8 cellular contexts compared by ENCODE assay signal in the genomic region with DNA sequence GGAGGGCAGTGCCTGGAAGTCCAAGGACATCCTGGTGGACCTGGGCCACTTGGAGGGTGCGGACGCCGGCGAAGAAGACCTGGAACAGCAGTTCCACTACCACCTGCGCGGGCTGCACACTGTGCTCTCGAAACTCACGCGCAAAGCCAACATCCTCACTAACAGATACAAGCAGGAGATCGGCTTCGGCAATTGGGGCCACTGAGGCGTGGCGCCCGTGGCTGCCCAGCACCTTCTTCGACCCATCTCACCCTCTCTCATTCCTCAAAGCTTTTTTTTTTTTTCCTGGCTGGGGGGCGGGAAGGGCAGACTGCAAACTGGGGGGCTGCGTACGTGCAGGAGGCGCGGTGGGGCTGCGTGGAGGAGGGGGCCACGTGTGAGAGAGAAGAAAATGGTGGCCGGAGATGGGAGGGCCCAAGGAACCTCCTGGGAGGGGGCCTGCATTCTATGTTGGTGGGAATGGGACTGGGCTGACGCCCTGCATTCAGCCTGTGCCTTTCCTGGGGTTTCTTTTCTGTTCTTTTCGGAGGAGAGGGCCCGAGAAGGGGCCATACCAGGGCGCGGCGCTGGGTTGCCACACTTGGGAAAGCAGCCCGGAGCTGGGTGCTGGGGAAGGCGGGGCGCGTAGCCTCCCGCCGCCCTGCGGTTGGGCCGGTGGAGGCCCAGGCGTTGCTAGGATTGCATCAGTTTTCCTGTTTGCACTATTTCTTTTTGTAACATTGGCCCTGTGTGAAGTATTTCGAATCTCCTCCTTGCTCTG. TPM values are rescaled to one million over a fixed set of nuclear protein-coding genes. Genes with fewer than 3 reads are reported as not detected.
DNase-seq lines count a peak whose midpoint lies in the region; ATAC-seq and TF ChIP-seq lines count a peak whose summit lies in the region.

No MANE protein-coding gene starts in this region.

- TF ChIP-seq CTCF in HFFc6 (IDR thresholded peaks at IDR 0.05) (no peak), endothelial cell (IDR thresholded peaks at IDR 0.05; ENCODE audit: unreplicated experiment) (no peak)

- no peaks in the 10 kb centered on the region for H3K9me3 ChIP-seq in CD8-positive, alpha-beta memory T cell (ENCODE audit: low read length)
- H3K9me3 ChIP-seq in mononuclear cell (ENCODE audit: low read depth, low read length) = no peaks in the 10 kb centered on the region

- peaks cover 0 to 9% of the 10 kb centered on the region in 2 donors for H3K27me3 Mint-ChIP-seq in CD8-positive, alpha-beta memory T cell
- H3K27me3 Mint-ChIP-seq in HFFc6 (ENCODE audit: insufficient read depth) (no peaks in the 10 kb centered on the region; the same call in 1 of the 2 replicates), endothelial cell (ENCODE audit: unreplicated experiment) (peaks cover 4% of the 10 kb centered on the region)
- H3K27me3 Mint-ChIP-seq in stimulated activated naive B cell treated with anti-CD40 and anti-IgM and Interleukin-4, amounts not matched to agents 10 μg/mL and 1 μg/mL and 100 μg/mL, for 72 hours = no peaks in the 10 kb centered on the region

- H3K4me1 Mint-ChIP-seq in CD8-positive, alpha-beta memory T cell = peaks cover 39 to 56% (median 44%) of the 10 kb centered on the region in 3 donors
- H3K4me1 Mint-ChIP-seq in HFFc6 (ENCODE audit: low read depth) (peaks cover 37% of the 10 kb centered on the region), endothelial cell (ENCODE audit: unreplicated experiment) (peaks cover 11% of the 10 kb centered on the region)
- H3K4me1 Mint-ChIP-seq in stimulated activated naive B cell treated with anti-CD40 and anti-IgM and Interleukin-4, amounts not matched to agents 10 μg/mL and 1 μg/mL and 100 μg/mL, for 72 hours = peaks cover 2 to 34% of the 10 kb centered on the region in 2 donors

- H3K4me1 ChIP-seq in CD8-positive, alpha-beta memory T cell (ENCODE audit: insufficient read depth, low read length) = peaks cover 28% of the 10 kb centered on the region
- peaks cover 40% of the 10 kb centered on the region for H3K4me1 ChIP-seq in mononuclear cell (ENCODE audit: insufficient read depth, low read length)

- no peaks in the 10 kb centered on the region for H3K9me3 Mint-ChIP-seq in CD8-positive, alpha-beta memory T cell
- H3K9me3 Mint-ChIP-seq in HFFc6 (no peaks in the 10 kb centered on the region), endothelial cell (ENCODE audit: unreplicated experiment) (no peaks in the 10 kb centered on the region)
- H3K9me3 Mint-ChIP-seq in stimulated activated naive B cell treated with anti-CD40 and anti-IgM and Interleukin-4, amounts not matched to agents 10 μg/mL and 1 μg/mL and 100 μg/mL, for 72 hours = no peaks in the 10 kb centered on the region

- H3K27ac ChIP-seq in CD8-positive, alpha-beta memory T cell (ENCODE audit: low read depth, low read length) = peak overlapping the region; percentile 79

- H3K4me3 ChIP-seq in CD8-positive, alpha-beta memory T cell (ENCODE audit: low read length) = peak overlapping the region; percentile 67
- H3K4me3 ChIP-seq in mononuclear cell (ENCODE audit: low read length) = peak overlapping the region; percentile 65

- POLR2A ChIA-PET in CD8-positive, alpha-beta memory T cell (lab: Charles Lee) = interaction anchor here (0.6 to 2.4 kb wide), 4 partner anchors 11 to 180 kb away, joined by 3 to 9 read pairs (median 4); no protein-coding TSS in a partner anchor

- ATAC-seq in stimulated activated naive B cell treated with anti-CD40 and anti-IgM and Interleukin-4, amounts not matched to agents 10 μg/mL and 1 μg/mL and 100 μg/mL, for 72 hours (replicated peaks) = peak; percentile 19 to 26
- ATAC-seq in HG02938 (IDR thresholded peaks at IDR 0.05; ENCODE audit: unreplicated experiment) = no peak

- peak overlapping the region; percentile 86 to 98 (median 94) for H3K27ac Mint-ChIP-seq in CD8-positive, alpha-beta memory T cell
- H3K27ac Mint-ChIP-seq in HFFc6 (peak overlapping the region; percentile 93), endothelial cell (ENCODE audit: unreplicated experiment) (peak overlapping the region; percentile 94)
- H3K27ac Mint-ChIP-seq in stimulated activated naive B cell treated with anti-CD40 and anti-IgM and Interleukin-4, amounts not matched to agents 10 μg/mL and 1 μg/mL and 100 μg/mL, for 72 hours = peak overlapping the region; percentile 96

- peak; percentile 33 to 79 (median 70) for DNase-seq in CD8-positive, alpha-beta memory T cell
- DNase-seq in HFFc6 = peak; percentile 56
- DNase-seq in NCI-H526 treated with DMSO at 0.1 percent for 48 hours (lab: John Stamatoyannopoulos, UW) = peak; percentile 40
- DNase-seq in activated T-cell treated with anti-CD3 and anti-CD28 coated beads for 1 hour (ENCODE audit: low read depth) = peak; percentile 37
- DNase-seq in endothelial cell (ENCODE audit: low spot score) = peak; percentile 42
- peak; percentile 17 for DNase-seq in stimulated activated naive B cell treated with anti-CD40 and anti-IgM and Interleukin-4, amounts not matched to agents 10 μg/mL and 1 μg/mL and 100 μg/mL, for 72 hours

- H3K27me3 ChIP-seq in CD8-positive, alpha-beta memory T cell (ENCODE audit: insufficient read depth, low read length, poor library complexity, severe bottlenecking) = no peaks in the 10 kb centered on the region
- H3K27me3 ChIP-seq in mononuclear cell (ENCODE audit: insufficient read depth, low read length) = no peaks in the 10 kb centered on the region

- peak overlapping the region; percentile 85 to 98 (median 93) for H3K4me3 Mint-ChIP-seq in CD8-positive, alpha-beta memory T cell
- H3K4me3 Mint-ChIP-seq in HFFc6 (peak overlapping the region; percentile 100), endothelial cell (ENCODE audit: unreplicated experiment) (peak overlapping the region; percentile 92)
- peak overlapping the region; percentile 86 to 96 for H3K4me3 Mint-ChIP-seq in stimulated activated naive B cell treated with anti-CD40 and anti-IgM and Interleukin-4, amounts not matched to agents 10 μg/mL and 1 μg/mL and 100 μg/mL, for 72 hours

- H3K36me3 Mint-ChIP-seq in CD8-positive, alpha-beta memory T cell = peaks cover 0 to 24% (median 0%) of the 10 kb centered on the region in 3 donors
- H3K36me3 Mint-ChIP-seq in HFFc6 (ENCODE audit: low read depth) (peaks cover 8% of the 10 kb centered on the region), endothelial cell (ENCODE audit: low read depth, unreplicated experiment) (no peaks in the 10 kb centered on the region)
- peaks cover 23 to 28% of the 10 kb centered on the region in 2 donors for H3K36me3 Mint-ChIP-seq in stimulated activated naive B cell treated with anti-CD40 and anti-IgM and Interleukin-4, amounts not matched to agents 10 μg/mL and 1 μg/mL and 100 μg/mL, for 72 hours

- CTCF ChIA-PET in CD8-positive, alpha-beta memory T cell (lab: Charles Lee) = interaction anchor here (1.3 kb wide), 1 partner anchor 9 kb away, joined by 3 read pairs; no protein-coding TSS in a partner anchor

- no peaks in the 10 kb centered on the region for H3K36me3 ChIP-seq in CD8-positive, alpha-beta memory T cell (ENCODE audit: insufficient read depth, low read length)

RNA-seq across cellular contexts. Expression of gene MID1IP1, which starts 4.2 kb away (rescaled TPM):
- total RNA-seq in CD8-positive, alpha-beta memory T cell = 10 to 100 TPM; 69.9 to 73.6 TPM
- 20.8 TPM for polyA plus RNA-seq in CD8-positive, alpha-beta memory T cell
- 10 to 100 TPM; 17.3 to 22.5 (median 18.5) TPM for total RNA-seq in HFFc6 (2021; fragmentation: NEBNext Ultra II Directional; extraction: Animal tissue kit (Norgen Biotek cat#: 25700))
- total RNA-seq in endothelial cell (ENCODE audit: unreplicated experiment) (25.3 TPM), mononuclear cell (61.2 TPM)

Comparison
In these comparisons a context has a peak if more than half of its experiments do, and no peak if none do; other contexts are left out.
1. DNase-seq: peak in every context shown above with its lines; median percentile 70 in CD8-positive, alpha-beta memory T cell; 56 in HFFc6; 42 in endothelial cell; 40 in NCI-H526 treated with DMSO at 0.1 percent for 48 hours; 37 in activated T-cell treated with anti-CD3 and anti-CD28 coated beads for 1 hour; 17 in stimulated activated naive B cell treated with anti-CD40 and anti-IgM and Interleukin-4, amounts not matched to agents 10 μg/mL and 1 μg/mL and 100 μg/mL, for 72 hours.